Comparison of ENCODE assay signal across 7 cellular contexts in genomic region chr1:150628766-150629114, GRCh38. TPM values are rescaled to one million over a fixed set of nuclear protein-coding genes. Genes with fewer than 3 reads are reported as not detected.
DNase-seq lines count a peak whose midpoint lies in the region; ATAC-seq and TF ChIP-seq lines count a peak whose summit lies in the region.

No MANE protein-coding gene starts in this region.

- H3K27me3 ChIP-seq in thymus (ENCODE audit: control insufficient read depth, insufficient read depth): no peaks in the 10 kb centered on the region

- H3K27ac ChIP-seq in thymus (ENCODE audit: low read depth): peak overlapping the region; percentile 95

- H3K4me1 ChIP-seq in thymus (ENCODE audit: control insufficient read depth, insufficient read depth, low read length): peaks cover 14% of the 10 kb centered on the region

- ATAC-seq in left lobe of liver: peak; percentile 1
- no peak for ATAC-seq in HG03457 (IDR thresholded peaks at IDR 0.05; ENCODE audit: unreplicated experiment)

- TF ChIP-seq CTCF in HFF-Myc (IDR thresholded peaks at IDR 0.05; ENCODE audit: low read depth, low read length, missing control alignments): no peak
- TF ChIP-seq CTCF in astrocyte of the spinal cord (IDR thresholded peaks at IDR 0.05; ENCODE audit: low read depth, low read length): no peak

- no peak for DNase-seq in HFF-Myc (ENCODE audit: extremely low read depth, low read depth)
- no peak for DNase-seq in astrocyte of the spinal cord (ENCODE audit: low read depth, low spot score)
- no peak for DNase-seq in left lobe of liver (ENCODE audit: low spot score)
- no peak for DNase-seq in germinal center (ENCODE audit: low spot score)
- no peak for DNase-seq in NCI-H526 treated with DMSO at 0.1 percent for 48 hours (lab: John Stamatoyannopoulos, UW)

- no peaks in the 10 kb centered on the region for H3K9me3 ChIP-seq in thymus (ENCODE audit: control insufficient read depth)

- peaks cover 28% of the 10 kb centered on the region for H3K36me3 ChIP-seq in thymus (ENCODE audit: control insufficient read depth, insufficient read depth)

- H3K4me3 ChIP-seq in HFF-Myc (replicated peaks; ENCODE audit: low read depth, low read length) (peak overlapping the region; percentile 71), astrocyte of the spinal cord (ENCODE audit: low read depth, low read length) (peak overlapping the region; percentile 73), thymus (ENCODE audit: low read length) (peak overlapping the region; percentile 67)

- under 1% methylated on average over 9 of the region's 9 CpGs for WGBS in thymus

- in situ Hi-C loops in astrocyte of the spinal cord (cut with HindIII; ENCODE audit: low sequenced_read_pairs): no loop called here

RNA-seq across cellular contexts. Expression of gene ENSA, which starts 0.7 kb away (rescaled TPM):
- total RNA-seq in left lobe of liver: 63.4 TPM
- polyA plus RNA-seq in thymus: 148 TPM

RNA-seq across cellular contexts. Expression of gene MCL1, which starts 49.3 kb away (rescaled TPM):
- total RNA-seq in left lobe of liver: 103 TPM
- polyA plus RNA-seq in thymus: 200 TPM
